8 cellular contexts compared by ENCODE assay signal in the genomic region with DNA sequence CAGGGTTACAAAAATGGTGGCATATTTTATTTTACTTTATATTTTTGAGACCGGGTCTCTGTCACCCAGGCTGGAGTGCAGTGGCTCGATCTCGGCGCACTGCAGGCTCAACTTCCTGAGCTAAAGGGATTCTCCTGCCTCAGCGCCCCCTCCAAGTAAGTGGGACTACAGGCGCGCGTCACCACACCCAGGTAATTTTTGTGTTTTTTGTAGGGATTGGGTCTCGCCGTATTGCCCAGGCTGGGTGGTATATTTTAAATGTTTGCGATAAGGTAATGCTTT. TPM values are rescaled to one million over a fixed set of nuclear protein-coding genes. Genes with fewer than 3 reads are reported as not detected.
DNase-seq lines count a peak whose midpoint lies in the region; ATAC-seq and TF ChIP-seq lines count a peak whose summit lies in the region.

No MANE protein-coding gene starts in this region.

- H3K36me3 Mint-ChIP-seq in GM23338 (ENCODE audit: low read depth), result no peaks in the 10 kb centered on the region
- H3K36me3 Mint-ChIP-seq in endothelial cell (ENCODE audit: low read depth, unreplicated experiment), result no peaks in the 10 kb centered on the region

- TF ChIP-seq POLR2A in esophagus squamous epithelium (IDR thresholded peaks at IDR 0.05) (no peak), sigmoid colon (IDR thresholded peaks at IDR 0.05) (no peak)

- H4K20me1 ChIP-seq in GM23338 (replicated peaks; ENCODE audit: insufficient read depth), result no peaks in the 10 kb centered on the region

- H3K9me3 ChIP-seq in SJSA1 (replicated peaks), result no peaks in the 10 kb centered on the region
- no peaks in the 10 kb centered on the region for H3K9me3 ChIP-seq in esophagus squamous epithelium
- H3K9me3 ChIP-seq in sigmoid colon, result no peaks in the 10 kb centered on the region

- peaks cover 8% of the 10 kb centered on the region for H3K4me1 ChIP-seq in GM23338 (ENCODE audit: insufficient read depth)
- peaks cover 69% of the 10 kb centered on the region for H3K4me1 ChIP-seq in SJSA1 (replicated peaks)
- H3K4me1 ChIP-seq in esophagus squamous epithelium, result peaks cover 5 to 46% (median 7%) of the 10 kb centered on the region in 3 donors
- H3K4me1 ChIP-seq in sigmoid colon, result peaks cover 0 to 21% (median 16%) of the 10 kb centered on the region in 4 donors

- peaks cover 16% of the 10 kb centered on the region for H3F3A ChIP-seq in GM23338 (replicated peaks; ENCODE audit: low read depth)

- TF ChIP-seq CTCF in GM23338 (conservative IDR thresholded peaks at IDR 0.05; ENCODE audit: low read depth in 2 of 2) (no peak), esophagus squamous epithelium (IDR thresholded peaks at IDR 0.05) (no peak), sigmoid colon (IDR thresholded peaks at IDR 0.05) (no peak), endothelial cell (IDR thresholded peaks at IDR 0.05; ENCODE audit: unreplicated experiment) (no peak)

- H3K9me3 Mint-ChIP-seq in GM23338 (peaks cover 2% of the 10 kb centered on the region; the same call in 1 of the 3 replicates), endothelial cell (ENCODE audit: unreplicated experiment) (no peaks in the 10 kb centered on the region)

- H3K4me3 Mint-ChIP-seq in GM23338 (peak overlapping the region; percentile 58), endothelial cell (ENCODE audit: unreplicated experiment) (no peak overlapping the region)

- WGBS in esophagus squamous epithelium, 2 donors, result 63 to 71% methylated on average over 10 to 11 of the region's 11 CpGs
- WGBS in sigmoid colon, 2 donors, result 33 to 68% methylated on average over 11 of the region's 11 CpGs

- H3K27ac ChIP-seq in GM23338 (ENCODE audit: low read depth), result no peak overlapping the region
- peak overlapping the region; percentile 55 for H3K27ac ChIP-seq in SJSA1
- peak overlapping the region; percentile 86 to 98 (median 92) for H3K27ac ChIP-seq in esophagus squamous epithelium
- H3K27ac ChIP-seq in sigmoid colon, result peak overlapping the region; percentile 53 to 79 (median 74)

- H3K27me3 Mint-ChIP-seq in GM23338 (ENCODE audit: insufficient read depth, low read depth, poor library complexity), result peaks cover 57% of the 10 kb centered on the region
- peaks cover 17% of the 10 kb centered on the region for H3K27me3 Mint-ChIP-seq in endothelial cell (ENCODE audit: unreplicated experiment)

- no peak overlapping the region for H3K27ac Mint-ChIP-seq in GM23338
- H3K27ac Mint-ChIP-seq in endothelial cell (ENCODE audit: unreplicated experiment), result no peak overlapping the region

- intact Hi-C loops in esophagus squamous epithelium (cut with DNase I), result no loop called here
- intact Hi-C loops in sigmoid colon (cut with DNase I), result loop anchor here (2.0 kb wide), 1 partner anchor 14 kb away; no protein-coding TSS in a partner anchor

- DNase-seq in GM23338 (ENCODE audit: low spot score), result no peak
- DNase-seq in SJSA1 (ENCODE audit: low read depth in 1 of 2, low spot score in 2 of 2), result no peak
- no peak for DNase-seq in esophagus squamous epithelium (lab: John Stamatoyannopoulos, UW)
- DNase-seq in sigmoid colon, result no peak
- no peak for DNase-seq in occipital lobe (lab: John Stamatoyannopoulos, UW)
- DNase-seq in endothelial cell (ENCODE audit: low spot score), result no peak
- DNase-seq in NCI-H1105 treated with DMSO at 0.1 percent for 48 hours (lab: John Stamatoyannopoulos, UW), result no peak

- no peak overlapping the region for H2AFZ ChIP-seq in GM23338

- H3K4me3 ChIP-seq in GM23338 (peak overlapping the region; percentile 74; the same call in 1 of the 2 replicates), SJSA1 (peak overlapping the region; percentile 91), esophagus squamous epithelium (peak overlapping the region in 3 of 4 donors; percentile 73 to 82 (median 81)), sigmoid colon (peak overlapping the region; percentile 15 to 70 (median 57))

- H3K36me3 ChIP-seq in GM23338 (ENCODE audit: insufficient read depth), result no peaks in the 10 kb centered on the region
- peaks cover 42% of the 10 kb centered on the region for H3K36me3 ChIP-seq in SJSA1
- H3K36me3 ChIP-seq in esophagus squamous epithelium, result no peaks in the 10 kb centered on the region
- H3K36me3 ChIP-seq in sigmoid colon, result no peaks in the 10 kb centered on the region

- H3K27me3 ChIP-seq in GM23338 (ENCODE audit: insufficient read depth) (peaks cover 60% of the 10 kb centered on the region), SJSA1 (replicated peaks) (no peaks in the 10 kb centered on the region), esophagus squamous epithelium (peaks cover 0 to 11% (median 0%) of the 10 kb centered on the region in 4 donors), sigmoid colon (peaks cover 0 to 15% (median 8%) of the 10 kb centered on the region in 3 donors)

- H3K4me2 ChIP-seq in GM23338, result peak overlapping the region; percentile 78

- no peaks in the 10 kb centered on the region for H3K9me2 ChIP-seq in GM23338 (ENCODE audit: insufficient read depth)

- ATAC-seq in GM23338 (no peak), HG03159 (IDR thresholded peaks at IDR 0.05; ENCODE audit: unreplicated experiment) (no peak)

- no peaks in the 10 kb centered on the region for H3K79me2 ChIP-seq in GM23338 (replicated peaks; ENCODE audit: insufficient read depth)

- H3K4me1 Mint-ChIP-seq in GM23338 (peaks cover 7% of the 10 kb centered on the region; the same call in 2 of the 3 replicates), endothelial cell (ENCODE audit: unreplicated experiment) (peaks cover 3% of the 10 kb centered on the region)

- TF ChIP-seq EP300 in sigmoid colon (IDR thresholded peaks at IDR 0.05), result no peak

TF ChIP-seq in GM23338, 12 proteins besides CTCF, POLR2A, EP300 and RAD21 (continues in another document):
- TF ChIP-seq ZNF331 (CRISPR knock-in tag; IDR thresholded peaks at IDR 0.05; ENCODE audit: low read depth) (no peak), EZH2 (IDR thresholded peaks at IDR 0.05; ENCODE audit: low read depth, unreplicated experiment) (no peak)

RNA-seq across cellular contexts. Expression of a gene that starts 0.7 kb away (rescaled TPM):
- total RNA-seq in GM23338 (2014; rRNA removed; shearing (Covaris generic)), result 10.1 and 14.6 TPM in 2 replicates
- 17.1 and 20.1 TPM in 2 replicates for polyA plus RNA-seq in GM23338 (2016; fragmentation: Nextera tagmentation; extraction: Ambion mirVana)
- 72.1 and 97.5 TPM in 2 replicates for total RNA-seq in SJSA1 (2014; rRNA removed; shearing (Covaris generic))
- 10 to 100 TPM; 11.9 to 72.7 (median 35.6) TPM for total RNA-seq in esophagus squamous epithelium
- total RNA-seq in sigmoid colon, result 10 to 100 TPM in 1 of 4 donors, 1 to 10 TPM in 1, under 1 TPM in 1, not detected in 1; 0.36 to 12.4 (median 2.8) TPM
- 1 to 10 TPM; 1.6 to 3.6 (median 2.9) TPM for polyA plus RNA-seq in sigmoid colon
- total RNA-seq in occipital lobe, result not detected
- total RNA-seq in endothelial cell (ENCODE audit: unreplicated experiment), result 1.3 TPM

RNA-seq across cellular contexts. Expression of a gene that starts 10.4 kb away (rescaled TPM):
- total RNA-seq in GM23338 (2014; rRNA removed; shearing (Covaris generic)), result 57.3 and 66.3 TPM in 2 replicates
- polyA plus RNA-seq in GM23338 (2016; fragmentation: Nextera tagmentation; extraction: Ambion mirVana) (54.5 and 60.4 TPM in 2 replicates), sigmoid colon (10 to 100 TPM in 2 of 3 donors, 1 to 10 TPM in 1; 4.2 to 31.6 (median 13.2) TPM)
- total RNA-seq in SJSA1 (2014; rRNA removed; shearing (Covaris generic)), result 94.0 and 160 TPM in 2 replicates
- total RNA-seq in esophagus squamous epithelium (10 to 100 TPM; 16.0 to 34.3 (median 28.0) TPM), sigmoid colon (10 to 100 TPM; 57.1 to 73.6 (median 67.6) TPM), occipital lobe (14.0 TPM), endothelial cell (ENCODE audit: unreplicated experiment) (90.7 TPM)

RNA-seq across cellular contexts. Expression of a gene that starts 12.6 kb away (rescaled TPM):
- 94.3 and 102 TPM in 2 replicates for total RNA-seq in GM23338 (2014; rRNA removed; shearing (Covaris generic))
- polyA plus RNA-seq in GM23338 (2016; fragmentation: Nextera tagmentation; extraction: Ambion mirVana), result 79.0 and 84.4 TPM in 2 replicates
- total RNA-seq in SJSA1 (2014; rRNA removed; shearing (Covaris generic)), result 295 and 309 TPM in 2 replicates
- 10 to 100 TPM; 35.7 to 60.1 (median 38.4) TPM for total RNA-seq in esophagus squamous epithelium
- total RNA-seq in sigmoid colon, result 10 to 100 TPM; 37.5 to 60.7 (median 48.6) TPM
- polyA plus RNA-seq in sigmoid colon, result 10 to 100 TPM; 54.4 to 66.1 (median 58.3) TPM
- total RNA-seq in occipital lobe, result 107 TPM
- 75.6 TPM for total RNA-seq in endothelial cell (ENCODE audit: unreplicated experiment)

RNA-seq across cellular contexts. Expression of a gene that starts 18.0 kb away (rescaled TPM):
- 21.6 and 23.2 TPM in 2 replicates for total RNA-seq in GM23338 (2014; rRNA removed; shearing (Covaris generic))
- polyA plus RNA-seq in GM23338 (2016; fragmentation: Nextera tagmentation; extraction: Ambion mirVana) (16.8 and 18.6 TPM in 2 replicates), sigmoid colon (10 to 100 TPM; 23.4 to 26.1 (median 24.0) TPM)
- 25.0 and 44.8 TPM in 2 replicates for total RNA-seq in SJSA1 (2014; rRNA removed; shearing (Covaris generic))
- total RNA-seq in esophagus squamous epithelium (10 to 100 TPM in 2 of 4 donors, 1 to 10 TPM in 2; 5.8 to 15.6 (median 10.6) TPM), sigmoid colon (10 to 100 TPM; 22.1 to 36.3 (median 23.9) TPM), occipital lobe (12.6 TPM), endothelial cell (ENCODE audit: unreplicated experiment) (31.1 TPM)

RNA-seq across cellular contexts. Expression of a gene that starts 18.4 kb away (rescaled TPM):
- total RNA-seq in GM23338 (2014; rRNA removed; shearing (Covaris generic)), result 83.0 and 121 TPM in 2 replicates
- polyA plus RNA-seq in GM23338 (2016; fragmentation: Nextera tagmentation; extraction: Ambion mirVana), result 294 and 358 TPM in 2 replicates
- 463 and 527 TPM in 2 replicates for total RNA-seq in SJSA1 (2014; rRNA removed; shearing (Covaris generic))
- total RNA-seq in esophagus squamous epithelium, result 100 to 1,000 TPM in 1 of 4 donors, 10 to 100 TPM in 3; 69.6 to 138 (median 76.8) TPM
- total RNA-seq in sigmoid colon, result 100 to 1,000 TPM in 1 of 4 donors, 10 to 100 TPM in 3; 58.9 to 115 (median 79.2) TPM
- 10 to 100 TPM; 61.5 to 87.1 (median 77.5) TPM for polyA plus RNA-seq in sigmoid colon
- 50.4 TPM for total RNA-seq in occipital lobe
- 79.6 TPM for total RNA-seq in endothelial cell (ENCODE audit: unreplicated experiment)
